ENCODE assay signal across 23 cellular contexts in the genomic region with DNA sequence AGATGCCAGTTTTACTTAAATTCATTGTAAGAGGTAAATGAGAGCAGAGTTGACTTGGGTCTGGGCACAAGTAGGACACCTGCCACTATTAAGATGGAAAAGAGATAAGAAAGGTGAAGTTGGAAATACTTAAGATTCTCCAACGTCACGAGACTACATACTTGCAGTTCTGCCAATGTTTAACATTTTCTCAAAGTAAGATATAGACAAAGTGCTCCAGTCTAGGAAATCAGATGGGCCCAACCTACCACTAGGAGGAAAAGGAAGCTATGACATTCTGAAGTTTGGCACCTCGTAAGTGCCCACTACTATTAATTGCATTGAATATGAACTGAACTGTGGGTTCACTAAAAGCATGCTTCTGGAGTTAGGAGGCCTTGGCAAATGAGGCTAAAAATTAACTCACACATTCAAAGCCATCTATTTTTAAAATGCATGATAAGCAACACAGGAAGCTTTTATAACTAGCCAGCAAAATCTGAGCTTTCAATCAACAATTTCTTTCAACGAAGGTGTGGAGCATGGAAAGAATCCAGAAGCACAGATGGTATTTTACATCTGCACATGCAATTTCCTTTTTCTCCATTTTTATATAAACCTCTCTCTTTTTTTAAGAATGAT.
"Had no signal": no experiment of that assay in that cellular context is flagged by ENCODE, and none has a peak within 500 bp of the region (broad histone marks: within the 10 kb centered on the region; RNA-seq: fewer than 3 reads in every experiment).

No MANE protein-coding gene starts in this region.

- H3K4me1 Mint-ChIP-seq: activated CD4-positive, alpha-beta memory T cell treated with anti-CD3 and anti-CD28 coated beads, Interleukin-2, amount 10 ng/mL, durations not matched to agents 7 days and 5 days; stimulated activated memory B cell treated with anti-CD40 and anti-IgM and Interleukin-4, amounts not matched to agents 10 μg/mL and 1 μg/mL and 100 μg/mL, for 72 hours; T-helper 17 cell had no signal

- H3K4me1 ChIP-seq: suprapubic skin had no signal

- H3K27ac Mint-ChIP-seq: activated CD4-positive, alpha-beta memory T cell treated with anti-CD3 and anti-CD28 coated beads, Interleukin-2, amount 10 ng/mL, durations not matched to agents 7 days and 5 days; activated naive CD4-positive, alpha-beta T cell treated with anti-CD3 and anti-CD28 coated beads for 36 hours; activated T-cell treated with anti-CD3 and anti-CD28 coated beads, Interleukin-2, amount 50 U/mL, for 72 hours; natural killer cell treated with Interleukin-12 subunit alpha and Interleukin-12 subunit beta and Interleukin-15 and Interleukin-18, amount 100 ng/mL, for 72 hours; stimulated activated memory B cell treated with anti-CD40 and anti-IgM and Interleukin-4, amounts not matched to agents 10 μg/mL and 1 μg/mL and 100 μg/mL, for 72 hours; T-helper 17 cell had no signal

- H3K36me3 Mint-ChIP-seq: stimulated activated memory B cell treated with anti-CD40 and anti-IgM and Interleukin-4, amounts not matched to agents 10 μg/mL and 1 μg/mL and 100 μg/mL, for 72 hours had no signal

- H3K9me3 ChIP-seq: esophagus muscularis mucosa, gastrocnemius medialis, neutrophil, ovary, psoas muscle, stomach, suprapubic skin, tibial nerve had no signal

- H3K36me3 ChIP-seq: esophagus muscularis mucosa, gastrocnemius medialis, neutrophil, ovary, stomach, suprapubic skin, tibial nerve had no signal

- H3K27ac ChIP-seq: esophagus muscularis mucosa, gastrocnemius medialis, neutrophil, ovary, psoas muscle, suprapubic skin, tibial nerve had no signal

- H3K4me3 ChIP-seq: esophagus muscularis mucosa, gastrocnemius medialis, ovary, psoas muscle, stomach, suprapubic skin, tibial nerve had no signal

- DNase-seq: activated CD4-positive, alpha-beta memory T cell treated with anti-CD3 and anti-CD28 coated beads, Interleukin-2, amount 10 ng/mL, durations not matched to agents 7 days and 5 days; activated CD4-positive, alpha-beta T cell treated with anti-CD3 and anti-CD28 coated beads for 48 hours; activated effector memory CD4-positive, alpha-beta T cell treated with Interleukin-2 at 50 U/mL for 16 hours; activated naive CD4-positive, alpha-beta T cell treated with anti-CD3 and anti-CD28 coated beads for 36 hours; activated T-cell treated with anti-CD3 and anti-CD28 coated beads, Interleukin-2, amount 50 U/mL, for 72 hours; amygdala; dermis blood vessel endothelial cell; effector CD8-positive, alpha-beta T cell; gastrocnemius medialis; kidney; ovary; psoas muscle; stimulated activated CD4-positive, alpha-beta T cell treated with anti-CD3 and anti-CD28 coated beads, Interleukin-2, amount 100 ng/mL, for 24 hours; stomach; SW 1271; T-helper 17 cell had no signal

- H3K27me3 Mint-ChIP-seq: activated CD4-positive, alpha-beta memory T cell treated with anti-CD3 and anti-CD28 coated beads, Interleukin-2, amount 10 ng/mL, durations not matched to agents 7 days and 5 days; natural killer cell treated with Interleukin-12 subunit alpha and Interleukin-12 subunit beta and Interleukin-15 and Interleukin-18, amount 100 ng/mL, for 72 hours; stimulated activated memory B cell treated with anti-CD40 and anti-IgM and Interleukin-4, amounts not matched to agents 10 μg/mL and 1 μg/mL and 100 μg/mL, for 72 hours; T-helper 17 cell had no signal

- H3K9me3 Mint-ChIP-seq: activated CD4-positive, alpha-beta memory T cell treated with anti-CD3 and anti-CD28 coated beads, Interleukin-2, amount 10 ng/mL, durations not matched to agents 7 days and 5 days; activated naive CD4-positive, alpha-beta T cell treated with anti-CD3 and anti-CD28 coated beads for 36 hours had no signal

- ATAC-seq: activated T-cell treated with anti-CD3 and anti-CD28 coated beads, Interleukin-2, amount 50 U/mL, for 72 hours; gastrocnemius medialis; natural killer cell treated with Interleukin-12 subunit alpha and Interleukin-12 subunit beta and Interleukin-15 and Interleukin-18, amount 100 ng/mL, for 72 hours; sciatic nerve; stimulated activated memory B cell treated with anti-CD40 and anti-IgM and Interleukin-4, amounts not matched to agents 10 μg/mL and 1 μg/mL and 100 μg/mL, for 72 hours; T-helper 17 cell had no signal

- H3K4me3 Mint-ChIP-seq: activated CD4-positive, alpha-beta memory T cell treated with anti-CD3 and anti-CD28 coated beads, Interleukin-2, amount 10 ng/mL, durations not matched to agents 7 days and 5 days; activated naive CD4-positive, alpha-beta T cell treated with anti-CD3 and anti-CD28 coated beads for 36 hours; activated T-cell treated with anti-CD3 and anti-CD28 coated beads, Interleukin-2, amount 50 U/mL, for 72 hours; natural killer cell treated with Interleukin-12 subunit alpha and Interleukin-12 subunit beta and Interleukin-15 and Interleukin-18, amount 100 ng/mL, for 72 hours; stimulated activated memory B cell treated with anti-CD40 and anti-IgM and Interleukin-4, amounts not matched to agents 10 μg/mL and 1 μg/mL and 100 μg/mL, for 72 hours; T-helper 17 cell had no signal

- H3K27me3 ChIP-seq: esophagus muscularis mucosa, gastrocnemius medialis, neutrophil, ovary, stomach, suprapubic skin, tibial nerve had no signal
